Comparison of ENCODE assay signal across 23 cellular contexts in the genomic region with DNA sequence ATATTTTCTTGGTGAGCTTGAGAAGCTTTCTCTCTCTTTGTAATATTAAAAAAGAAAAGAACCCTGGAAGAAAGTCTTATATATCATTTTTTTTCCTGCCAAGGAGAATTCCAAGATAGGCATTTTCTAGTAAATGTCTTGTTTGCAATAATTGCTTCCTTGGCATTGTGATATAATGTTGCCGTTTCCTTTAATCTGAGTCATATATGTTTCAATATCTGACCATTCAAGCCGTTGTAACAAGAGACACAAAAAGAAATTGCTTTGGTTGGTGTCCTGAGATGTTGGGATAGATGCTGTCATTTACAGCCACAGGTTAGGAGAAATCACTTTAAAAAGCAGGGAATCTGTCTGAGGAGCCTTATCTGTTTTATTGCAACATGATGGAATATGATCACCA.
A peak's percentile ranks its signal among the peaks of the same experiment; 100 is the strongest.
DNase-seq lines count a peak whose midpoint lies in the region; ATAC-seq, FAIRE-seq and TF ChIP-seq lines count a peak whose summit lies in the region.
"Had no signal": no experiment of that assay in that cellular context is flagged by ENCODE, and none has a peak within 500 bp of the region (broad histone marks: within the 10 kb centered on the region; RNA-seq: fewer than 3 reads in every experiment).

No MANE protein-coding gene starts in this region.

- TF ChIP-seq EP300 in stomach (IDR thresholded peaks at IDR 0.05): no peak

- DNase-seq in HT1080 (ENCODE audit: low read depth) (peak; percentile 18), bronchial epithelial cell (ENCODE audit: low read depth) (peak; percentile 59), stomach (no peak), SHP77 treated with DMSO at 0.1 percent for 48 hours (lab: John Stamatoyannopoulos, UW) (no peak)
- DNase-seq: 8988T; ACHN; AML-193; BE2C; Caco-2; CD4-positive, CD25-positive, alpha-beta regulatory T cell; CD8-positive, alpha-beta T cell; DMS153; DND-41; H9 had no signal

- FAIRE-seq in bronchial epithelial cell (lab: Jason Lieb, UNC): no peak
- FAIRE-seq: A549, G401.6, GM12892, GM19239 had no signal

- 80 to 87% (median 81%) methylated on average over 2 of the region's 2 CpGs for WGBS in stomach, 5 donors

- no peaks in the 10 kb centered on the region for H3K27me3 ChIP-seq in BLaER1
- no peaks in the 10 kb centered on the region for H3K27me3 ChIP-seq in bronchial epithelial cell (ENCODE audit: control insufficient read depth, insufficient read depth, low read length)
- H3K27me3 ChIP-seq in stomach: no peaks in the 10 kb centered on the region
- H3K27me3 ChIP-seq: BE2C had no signal

- H3K4me3 ChIP-seq in BLaER1 (no peak overlapping the region), bronchial epithelial cell (ENCODE audit: low read depth, low read length) (no peak overlapping the region), stomach (no peak overlapping the region)
- H3K4me3 ChIP-seq: A549, GM23338 had no signal

- H3K27ac ChIP-seq in BLaER1 (no peak overlapping the region), stomach (no peak overlapping the region)
- H3K27ac ChIP-seq: A549, C4-2B had no signal

- no peak for TF ChIP-seq POLR2A in stomach (IDR thresholded peaks at IDR 0.05)

- H3K9ac ChIP-seq in BLaER1: no peak overlapping the region

- peaks cover 10% of the 10 kb centered on the region; the same call in 1 of the 2 replicates for H3K9me3 ChIP-seq in BLaER1
- H3K9me3 ChIP-seq in stomach: peaks cover 0 to 4% (median 0%) of the 10 kb centered on the region in 4 donors
- H3K9me3 ChIP-seq: A549, BE2C, Caco-2 had no signal

- TF ChIP-seq CTCF in bronchial epithelial cell (IDR thresholded peaks at IDR 0.05; ENCODE audit: insufficient read depth, low read length, severe bottlenecking): no peak
- TF ChIP-seq CTCF in stomach (IDR thresholded peaks at IDR 0.05): no peak

- H3K36me3 ChIP-seq in BLaER1: no peaks in the 10 kb centered on the region
- H3K36me3 ChIP-seq in bronchial epithelial cell (ENCODE audit: control insufficient read depth, insufficient read depth, low read length): no peaks in the 10 kb centered on the region
- H3K36me3 ChIP-seq in stomach: no peaks in the 10 kb centered on the region
- H3K36me3 ChIP-seq: BE2C had no signal

- ATAC-seq in GM18858 (IDR thresholded peaks at IDR 0.05; ENCODE audit: unreplicated experiment): no peak
- ATAC-seq: A549; CD8-positive, alpha-beta T cell; GM23338; HCT116 had no signal

- H3K4me2 ChIP-seq in BLaER1: peak overlapping the region; percentile 64
- H3K4me2 ChIP-seq: A549, GM23338 had no signal

- no peaks in the 10 kb centered on the region for H4K20me1 ChIP-seq in BLaER1

- peaks cover 58% of the 10 kb centered on the region for H3K4me1 ChIP-seq in BLaER1
- no peaks in the 10 kb centered on the region for H3K4me1 ChIP-seq in stomach
- H3K4me1 ChIP-seq: A549, BE2C, Caco-2 had no signal

- intact Hi-C loops in stomach (cut with DNase I; ENCODE audit: low total_unique reads): no loop called here

Comparison
In these comparisons a context has a peak if more than half of its experiments do, and no peak if none do; other contexts are left out.
1. DNase-seq: peak in HT1080 (single experiment) and bronchial epithelial cell (single experiment); none in stomach (single experiment) and SHP77 treated with DMSO at 0.1 percent for 48 hours (single experiment).